Comparison of ENCODE assay signal across 8 cellular contexts in the genomic region with DNA sequence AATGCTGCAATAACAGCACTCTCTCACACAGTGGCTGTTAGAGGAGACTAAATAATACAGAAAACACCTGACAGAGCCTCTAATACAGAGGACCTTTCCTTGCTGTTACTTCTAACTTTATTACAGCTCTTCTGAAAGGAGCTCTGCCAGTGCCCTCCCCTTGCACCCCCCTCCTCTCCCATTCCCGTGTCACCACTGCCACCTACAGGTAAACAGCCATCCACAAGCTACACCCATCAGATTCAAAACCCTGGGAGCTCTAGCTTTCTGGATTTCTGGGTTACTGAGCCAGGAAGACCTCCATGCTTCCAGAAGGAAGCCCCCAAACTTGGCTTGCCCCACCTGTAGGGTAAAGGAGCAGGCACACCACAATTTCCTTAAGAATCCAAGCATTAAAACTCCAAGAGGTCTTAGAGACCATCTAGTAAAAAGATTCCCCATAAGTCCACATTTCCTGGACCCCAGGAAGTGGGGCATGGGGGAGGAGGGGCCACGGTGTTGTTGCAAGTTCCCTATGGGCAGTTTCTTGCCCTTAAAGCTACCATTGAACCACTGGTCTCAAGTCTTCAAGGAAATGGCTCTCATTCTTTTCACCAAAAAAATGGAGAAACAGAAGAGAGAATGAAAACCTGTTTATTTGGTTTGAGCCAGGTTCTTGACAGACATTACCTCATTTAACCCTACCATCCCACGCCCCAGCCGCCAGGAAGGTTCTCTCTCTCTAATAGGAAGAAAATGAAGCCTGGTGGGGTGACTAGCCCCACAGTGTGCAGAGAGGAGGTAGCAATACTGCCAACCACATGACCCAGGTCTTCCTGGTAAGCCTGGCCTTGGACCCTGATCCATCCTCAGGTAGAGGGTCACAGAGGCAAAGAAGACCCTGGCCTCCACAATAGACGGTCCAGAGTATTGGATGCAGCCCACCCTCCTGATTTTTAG. TPM values are rescaled to one million over a fixed set of nuclear protein-coding genes. Genes with fewer than 3 reads are reported as not detected.
DNase-seq lines count a peak whose midpoint lies in the region; ATAC-seq and TF ChIP-seq lines count a peak whose summit lies in the region.

No MANE protein-coding gene starts in this region.

- DNase-seq in EL (peak; percentile 81), MG63 (peak; percentile 59), SKM-1 (lab: John Stamatoyannopoulos, UW; ENCODE audit: unreplicated experiment) (peak; percentile 42), cardiac muscle cell (ENCODE audit: low read depth in 1 of 2, low spot score in 1 of 2) (peak; percentile 79 to 83), prostate gland (ENCODE audit: low spot score) (peak; percentile 83), aorta (peak; percentile 78 to 83)
- DNase-seq in activated naive CD8-positive, alpha-beta T cell treated with anti-CD3 and anti-CD28 coated beads, Interleukin-2, amount 10 ng/mL, durations not matched to agents 7 days and 5 days: peak; percentile 56

- H3K36me3 ChIP-seq in MG63: no peaks in the 10 kb centered on the region
- H3K36me3 ChIP-seq in cardiac muscle cell: no peaks in the 10 kb centered on the region
- no peaks in the 10 kb centered on the region for H3K36me3 ChIP-seq in prostate gland
- no peaks in the 10 kb centered on the region for H3K36me3 ChIP-seq in aorta (ENCODE audit: control insufficient read depth in 1 of 2, insufficient read depth in 2 of 2, low read length in 1 of 2)

- H3K4me3 ChIP-seq in MG63 (no peak overlapping the region), cardiac muscle cell (no peak overlapping the region), prostate gland (no peak overlapping the region), aorta (ENCODE audit: low read length in 2 of 2) (no peak overlapping the region)

- H3K9me3 ChIP-seq in MG63: no peaks in the 10 kb centered on the region
- no peaks in the 10 kb centered on the region for H3K9me3 ChIP-seq in cardiac muscle cell (ENCODE audit: low read depth)
- H3K9me3 ChIP-seq in prostate gland: no peaks in the 10 kb centered on the region
- H3K9me3 ChIP-seq in aorta (ENCODE audit: control insufficient read depth, low read length): no peaks in the 10 kb centered on the region

- no peak overlapping the region for H3K27ac ChIP-seq in cardiac muscle cell
- peak overlapping the region; percentile 62 to 64 for H3K27ac ChIP-seq in prostate gland
- H3K27ac ChIP-seq in aorta (ENCODE audit: low read depth in 1 of 2, low read length in 2 of 2): no peak overlapping the region

- no peaks in the 10 kb centered on the region for H3K36me3 Mint-ChIP-seq in activated naive CD8-positive, alpha-beta T cell treated with anti-CD3 and anti-CD28 coated beads, Interleukin-2, amount 10 ng/mL, durations not matched to agents 7 days and 5 days

- peaks cover 19% of the 10 kb centered on the region for H3K4me1 Mint-ChIP-seq in activated naive CD8-positive, alpha-beta T cell treated with anti-CD3 and anti-CD28 coated beads, Interleukin-2, amount 10 ng/mL, durations not matched to agents 7 days and 5 days

- WGBS in prostate gland: 41% methylated on average over 5 of the region's 5 CpGs
- WGBS in aorta, 2 donors: 47 to 58% methylated on average over 5 of the region's 5 CpGs

- H3K4me3 Mint-ChIP-seq in activated naive CD8-positive, alpha-beta T cell treated with anti-CD3 and anti-CD28 coated beads, Interleukin-2, amount 10 ng/mL, durations not matched to agents 7 days and 5 days: no peak overlapping the region

- no peak for TF ChIP-seq POLR2A in prostate gland (IDR thresholded peaks at IDR 0.05)

- TF ChIP-seq CTCF in cardiac muscle cell (IDR thresholded peaks at IDR 0.05; ENCODE audit: low read depth, low read length) (peak; percentile 84), prostate gland (IDR thresholded peaks at IDR 0.05) (peak; percentile 59 to 91 (median 78))

- H3K27me3 ChIP-seq in MG63: no peaks in the 10 kb centered on the region
- H3K27me3 ChIP-seq in cardiac muscle cell: peaks cover 4% of the 10 kb centered on the region
- no peaks in the 10 kb centered on the region for H3K27me3 ChIP-seq in prostate gland (replicated peaks; ENCODE audit: insufficient read depth)
- no peaks in the 10 kb centered on the region for H3K27me3 ChIP-seq in aorta (ENCODE audit: control insufficient read depth in 1 of 2, insufficient read depth in 2 of 2, low read length in 1 of 2)

- peaks cover 29% of the 10 kb centered on the region for H3K4me1 ChIP-seq in cardiac muscle cell (ENCODE audit: low read depth)
- H3K4me1 ChIP-seq in prostate gland (replicated peaks): peaks cover 9% of the 10 kb centered on the region
- peaks cover 2 to 3% of the 10 kb centered on the region in 2 donors for H3K4me1 ChIP-seq in aorta (ENCODE audit: control insufficient read depth in 1 of 2, insufficient read depth in 2 of 2, low read length in 2 of 2)

- peak overlapping the region; percentile 48 for H3K27ac Mint-ChIP-seq in activated naive CD8-positive, alpha-beta T cell treated with anti-CD3 and anti-CD28 coated beads, Interleukin-2, amount 10 ng/mL, durations not matched to agents 7 days and 5 days

- H3K27me3 Mint-ChIP-seq in activated naive CD8-positive, alpha-beta T cell treated with anti-CD3 and anti-CD28 coated beads, Interleukin-2, amount 10 ng/mL, durations not matched to agents 7 days and 5 days: no peaks in the 10 kb centered on the region

- intact Hi-C loops in prostate gland (cut with DNase I) (loop anchor here (5.0 kb wide), 3 partner anchors 42 to 237 kb away; partner anchors contain the start of gene RAI1), aorta (cut with DNase I) (loop anchor here (5.0 to 10.0 kb wide), 4 partner anchors 42 to 235 kb away; partner anchors contain the start of genes DRC3 (in 1 of the 2), RAI1 (in 1 of the 2) and TOM1L2 (in 1 of the 2))

- POLR2A ChIA-PET in activated naive CD8-positive, alpha-beta T cell treated with anti-CD3 and anti-CD28 coated beads, Interleukin-2, amount 10 ng/mL, durations not matched to agents 7 days and 5 days (lab: Charles Lee): interaction anchor here (0.7 kb wide), 1 partner anchor 107 kb away, joined by 3 read pairs; no protein-coding TSS in a partner anchor

- H3K9me3 Mint-ChIP-seq in activated naive CD8-positive, alpha-beta T cell treated with anti-CD3 and anti-CD28 coated beads, Interleukin-2, amount 10 ng/mL, durations not matched to agents 7 days and 5 days: no peaks in the 10 kb centered on the region

- peak; percentile 88 for ATAC-seq in activated naive CD8-positive, alpha-beta T cell treated with anti-CD3 and anti-CD28 coated beads, Interleukin-2, amount 10 ng/mL, durations not matched to agents 7 days and 5 days (ENCODE audit: low read depth)
- ATAC-seq in aorta (ENCODE audit: low FRiP score): peak; percentile 77
- no peak for ATAC-seq in GM21529 (IDR thresholded peaks at IDR 0.05; ENCODE audit: unreplicated experiment)

RNA-seq across cellular contexts. Expression of gene TOM1L2, which starts 52.8 kb away (rescaled TPM):
- 8.3 and 12.8 TPM in 2 replicates for total RNA-seq in MG63 (2014; rRNA removed; shearing (Covaris generic); ENCODE audit: low replicate concordance)
- total RNA-seq in activated naive CD8-positive, alpha-beta T cell treated with anti-CD3 and anti-CD28 coated beads, Interleukin-2, amount 10 ng/mL, durations not matched to agents 7 days and 5 days: 10 to 100 TPM; 32.9 to 37.0 TPM
- 49.9 and 145 TPM in 2 replicates for total RNA-seq in cardiac muscle cell
- 46.4 and 55.2 TPM in 2 replicates for polyA plus RNA-seq in cardiac muscle cell
- 100 to 1,000 TPM; 162 to 185 TPM for total RNA-seq in prostate gland
- total RNA-seq in aorta: 10 to 100 TPM; 70.4 to 74.9 TPM
- polyA plus RNA-seq in aorta: 10 to 100 TPM; 11.9 to 39.1 TPM

RNA-seq across cellular contexts. Expression of gene DRC3, which starts 53.2 kb away (rescaled TPM):
- total RNA-seq in MG63 (2014; rRNA removed; shearing (Covaris generic); ENCODE audit: low replicate concordance): 1.3 TPM in 1 of 2 replicates, not detected in the other
- total RNA-seq in activated naive CD8-positive, alpha-beta T cell treated with anti-CD3 and anti-CD28 coated beads, Interleukin-2, amount 10 ng/mL, durations not matched to agents 7 days and 5 days: under 1 TPM; 0.67 to 0.77 TPM
- total RNA-seq in cardiac muscle cell (0.18 and 0.21 TPM in 2 replicates), prostate gland (1 to 10 TPM; 4.5 to 10.0 TPM), aorta (1 to 10 TPM; 2.0 to 2.8 TPM)
- polyA plus RNA-seq in cardiac muscle cell (2.4 and 4.1 TPM in 2 replicates), aorta (1 to 10 TPM; 1.4 to 7.9 TPM)

Comparison
In these comparisons a context has a peak if more than half of its experiments do, and no peak if none do; other contexts are left out.
1. H3K27ac ChIP-seq: peak in prostate gland (2 of 2); none in cardiac muscle cell (single experiment) and aorta (0 of 2).
2. Peak in every context shown above with its lines, with median percentiles within 50 percentile points of each other: DNase-seq.